In the genomic region with DNA sequence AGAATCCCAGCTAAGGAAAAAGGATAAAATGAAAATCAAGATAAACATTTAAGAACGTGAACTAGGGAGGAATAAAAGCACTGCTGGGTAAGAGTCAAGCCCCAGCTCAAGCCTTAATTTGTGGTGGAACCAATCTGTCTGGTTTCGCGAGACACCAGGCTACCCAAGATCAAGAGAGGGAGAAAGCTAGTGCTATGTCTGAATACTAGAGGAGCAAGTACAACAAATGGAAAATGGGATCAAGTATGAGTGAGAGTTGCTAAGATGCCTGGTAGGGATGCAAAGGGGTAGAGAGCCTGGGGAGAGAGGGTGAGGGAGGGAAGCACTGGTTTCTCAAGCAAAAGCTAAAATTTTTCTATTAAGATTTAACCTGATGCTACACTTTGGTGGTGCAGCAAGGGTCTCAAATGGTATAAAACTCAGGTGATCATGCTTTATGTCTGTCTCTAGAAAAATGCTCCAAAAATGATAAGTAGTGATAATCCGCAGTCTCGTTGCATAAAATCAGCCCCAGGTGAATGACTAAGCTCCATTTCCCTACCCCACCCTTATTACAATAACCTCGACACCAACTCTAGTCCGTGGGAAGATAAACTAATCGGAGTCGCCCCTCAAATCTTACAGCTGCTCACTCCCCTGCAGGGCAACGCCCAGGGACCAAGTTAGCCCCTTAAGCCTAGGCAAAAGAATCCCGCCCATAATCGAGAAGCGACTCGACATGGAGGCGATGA, we compare ENCODE assay signal across 8 cellular contexts. TPM values are rescaled to one million over a fixed set of nuclear protein-coding genes. Genes with fewer than 3 reads are reported as not detected.
A peak's percentile ranks its signal among the peaks of the same experiment; 100 is the strongest.
DNase-seq lines count a peak whose midpoint lies in the region; ATAC-seq and TF ChIP-seq lines count a peak whose summit lies in the region.

No MANE protein-coding gene starts in this region.

- H3K4me3 ChIP-seq in GM12875 (ENCODE audit: low read depth, low read length) (peak overlapping the region; percentile 76), SK-N-MC (peak overlapping the region; percentile 87), fibroblast of lung (replicated peaks in 1 of 4; ENCODE audit: control extremely low read depth in 1 of 4, insufficient read depth in 1 of 4, low read depth in 3 of 4, low read length in 4 of 4) (peak overlapping the region; percentile 61 to 89 (median 72)), rectal smooth muscle tissue (ENCODE audit: low read length) (peak overlapping the region; percentile 85)

- H3K36me3 ChIP-seq in SK-N-MC (ENCODE audit: insufficient read depth, low read length) (peaks cover 46% of the 10 kb centered on the region), fibroblast of lung (ENCODE audit: control insufficient read depth, insufficient read depth, low read length) (peaks cover 5% of the 10 kb centered on the region), rectal smooth muscle tissue (ENCODE audit: control insufficient read depth, insufficient read depth, low read length) (peaks cover 7% of the 10 kb centered on the region)

- H2AFZ ChIP-seq in fibroblast of lung (ENCODE audit: low read length), result no peak overlapping the region

- peak overlapping the region; percentile 74 for H3K4me2 ChIP-seq in fibroblast of lung (ENCODE audit: extremely low read depth, insufficient read depth, low read length)

- peaks cover 6% of the 10 kb centered on the region for H4K20me1 ChIP-seq in fibroblast of lung (ENCODE audit: control insufficient read depth, extremely low read depth, insufficient read depth, low read length)

- H3K27ac ChIP-seq in SK-N-MC (peak overlapping the region; percentile 97), fibroblast of lung (ENCODE audit: insufficient read depth, low read length) (peak overlapping the region; percentile 91), rectal smooth muscle tissue (ENCODE audit: low read depth, low read length) (peak overlapping the region; percentile 99)

- ATAC-seq in GM19324 (IDR thresholded peaks at IDR 0.05; ENCODE audit: low FRiP score, unreplicated experiment) (no peak), GM21529 (IDR thresholded peaks at IDR 0.05; ENCODE audit: unreplicated experiment) (no peak), HG03280 (IDR thresholded peaks at IDR 0.05; ENCODE audit: unreplicated experiment) (no peak)

- peaks cover 85% of the 10 kb centered on the region for H3K79me2 ChIP-seq in fibroblast of lung (ENCODE audit: control insufficient read depth, insufficient read depth, low read length)

- peaks cover 5% of the 10 kb centered on the region for H3K4me1 ChIP-seq in fibroblast of lung (ENCODE audit: control insufficient read depth, extremely low read depth, insufficient read depth, low read length)
- peaks cover 32% of the 10 kb centered on the region for H3K4me1 ChIP-seq in rectal smooth muscle tissue (ENCODE audit: control insufficient read depth, insufficient read depth, low read length)

- H3K9me3 ChIP-seq in SK-N-MC (ENCODE audit: low read depth, low read length) (no peaks in the 10 kb centered on the region), fibroblast of lung (ENCODE audit: control insufficient read depth, insufficient read depth, low read depth, low read length) (no peaks in the 10 kb centered on the region)

- no peaks in the 10 kb centered on the region for H3K27me3 ChIP-seq in fibroblast of lung (ENCODE audit: control insufficient read depth, insufficient read depth, low read length)
- no peaks in the 10 kb centered on the region for H3K27me3 ChIP-seq in rectal smooth muscle tissue (ENCODE audit: control insufficient read depth, insufficient read depth, low read length)

- no peak for TF ChIP-seq CTCF in GM12875 (IDR thresholded peaks at IDR 0.05; ENCODE audit: borderline replicate concordance, insufficient read depth, low read depth, low read length)
- TF ChIP-seq CTCF in fibroblast of lung (conservative IDR thresholded peaks at IDR 0.05 in 1 of 2, IDR thresholded peaks at IDR 0.05 in 1 of 2; ENCODE audit: low read depth in 1 of 2, low read length in 2 of 2), result no peak

- DNase-seq in SK-N-MC (ENCODE audit: low read depth, low spot score) (no peak), fibroblast of lung (ENCODE audit: low read depth in 2 of 2) (no peak)
- no peak for DNase-seq in activated CD8-positive, alpha-beta memory T cell treated with anti-CD3 and anti-CD28 coated beads, Interleukin-2, amount 50 U/mL, for 4 hours

- peak overlapping the region; percentile 68 for H3K9ac ChIP-seq in SK-N-MC (ENCODE audit: insufficient read length)
- H3K9ac ChIP-seq in fibroblast of lung (ENCODE audit: insufficient read depth, low read length), result peak overlapping the region; percentile 93
- H3K9ac ChIP-seq in rectal smooth muscle tissue (ENCODE audit: low read length), result peak overlapping the region; percentile 69

RNA-seq across cellular contexts. Expression of gene SETD5, which starts 1.7 kb away (rescaled TPM):
- 29.8 and 53.7 TPM in 2 replicates for total RNA-seq in fibroblast of lung
- 39.5 and 62.5 TPM in 2 replicates for polyA plus RNA-seq in fibroblast of lung
- polyA plus RNA-seq in fibroblast of lung (2012), result 26.6 and 49.8 TPM in 2 replicates
- 75.8 and 88.6 TPM in 2 replicates for polyA minus RNA-seq in fibroblast of lung (ENCODE audit: low replicate concordance)

RNA-seq across cellular contexts. Expression of gene THUMPD3, which starts 32.9 kb away (rescaled TPM):
- total RNA-seq in fibroblast of lung, result 59.9 and 68.3 TPM in 2 replicates
- polyA plus RNA-seq in fibroblast of lung, result 48.9 and 57.8 TPM in 2 replicates
- polyA plus RNA-seq in fibroblast of lung (2012), result 40.5 and 46.6 TPM in 2 replicates
- polyA minus RNA-seq in fibroblast of lung (ENCODE audit: low replicate concordance), result 15.4 and 32.2 TPM in 2 replicates
